Comparison of ENCODE assay signal across 22 cellular contexts in the genomic region with DNA sequence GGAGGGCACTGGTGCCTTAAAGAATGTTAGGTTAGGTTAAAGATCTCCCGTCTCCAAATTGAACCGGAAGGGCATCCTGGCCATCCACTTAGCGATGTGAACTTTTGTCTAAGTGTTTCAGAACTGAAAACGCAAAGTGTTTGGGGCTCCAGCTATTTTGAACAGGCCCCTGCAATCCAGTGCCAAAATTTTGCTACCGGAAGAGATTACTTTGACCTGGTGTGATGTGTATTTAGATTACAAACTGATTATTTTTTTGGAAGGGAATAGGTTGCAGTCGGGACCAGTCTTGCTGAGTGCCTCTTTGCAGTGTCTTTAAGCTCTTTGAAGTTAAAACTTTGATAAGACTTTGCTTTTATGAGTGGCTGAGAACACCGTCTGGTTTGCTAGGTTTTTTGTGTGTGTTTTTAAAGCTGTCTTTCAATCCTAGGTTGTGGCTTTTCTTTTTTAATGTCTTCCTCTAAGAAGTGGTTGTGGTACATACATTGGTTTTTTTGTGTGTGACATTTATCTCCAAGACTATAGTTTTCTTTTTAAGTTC.
DNase-seq lines count a peak whose midpoint lies in the region; ATAC-seq lines count a peak whose summit lies in the region.
"Had no signal": no experiment of that assay in that cellular context is flagged by ENCODE, and none has a peak within 500 bp of the region (broad histone marks: within the 10 kb centered on the region; RNA-seq: fewer than 3 reads in every experiment).

No MANE protein-coding gene starts in this region.

- H3K9me3 Mint-ChIP-seq in activated T-cell treated with anti-CD3 and anti-CD28 coated beads, Interleukin-2, amount 50 U/mL, for 72 hours, result no peaks in the 10 kb centered on the region
- no peaks in the 10 kb centered on the region for H3K9me3 Mint-ChIP-seq in activated naive CD8-positive, alpha-beta T cell treated with anti-CD3 and anti-CD28 coated beads for 36 hours
- no peaks in the 10 kb centered on the region for H3K9me3 Mint-ChIP-seq in naive thymus-derived CD8-positive, alpha-beta T cell

- H3K4me3 Mint-ChIP-seq in activated T-cell treated with anti-CD3 and anti-CD28 coated beads, Interleukin-2, amount 50 U/mL, for 72 hours, result peak overlapping the region; percentile 19 to 24
- peak overlapping the region; percentile 24 for H3K4me3 Mint-ChIP-seq in activated naive CD8-positive, alpha-beta T cell treated with anti-CD3 and anti-CD28 coated beads for 36 hours
- peak overlapping the region in 9 of 10 donors; percentile 52 to 79 (median 63) for H3K4me3 Mint-ChIP-seq in naive thymus-derived CD8-positive, alpha-beta T cell
- H3K4me3 Mint-ChIP-seq: CD14-positive monocyte, GM23338, neural crest cell had no signal

- H3K27ac Mint-ChIP-seq in activated T-cell treated with anti-CD3 and anti-CD28 coated beads, Interleukin-2, amount 50 U/mL, for 72 hours, result no peak overlapping the region
- H3K27ac Mint-ChIP-seq in activated naive CD8-positive, alpha-beta T cell treated with anti-CD3 and anti-CD28 coated beads for 36 hours, result no peak overlapping the region
- peak overlapping the region in 6 of 10 donors; percentile 1 to 70 (median 22) for H3K27ac Mint-ChIP-seq in naive thymus-derived CD8-positive, alpha-beta T cell
- H3K27ac Mint-ChIP-seq: CD14-positive monocyte, GM23338 had no signal

- POLR2A ChIA-PET in naive thymus-derived CD8-positive, alpha-beta T cell (lab: Charles Lee), result interaction anchor here (0.7 to 1.4 kb wide), 2 partner anchors 20 to 39 kb away, joined by 3 read pairs; no protein-coding TSS in a partner anchor

- H3K4me1 Mint-ChIP-seq in activated T-cell treated with anti-CD3 and anti-CD28 coated beads, Interleukin-2, amount 50 U/mL, for 72 hours (ENCODE audit: low read depth), result peaks cover 34% of the 10 kb centered on the region
- H3K4me1 Mint-ChIP-seq in activated naive CD8-positive, alpha-beta T cell treated with anti-CD3 and anti-CD28 coated beads for 36 hours, result peaks cover 18% of the 10 kb centered on the region
- peaks cover 11 to 32% (median 27%) of the 10 kb centered on the region in 4 donors for H3K4me1 Mint-ChIP-seq in naive thymus-derived CD8-positive, alpha-beta T cell
- H3K4me1 Mint-ChIP-seq: GM23338, neural crest cell had no signal

- H3K27me3 Mint-ChIP-seq in activated T-cell treated with anti-CD3 and anti-CD28 coated beads, Interleukin-2, amount 50 U/mL, for 72 hours (ENCODE audit: low read depth), result peaks cover 30% of the 10 kb centered on the region
- peaks cover 46% of the 10 kb centered on the region for H3K27me3 Mint-ChIP-seq in activated naive CD8-positive, alpha-beta T cell treated with anti-CD3 and anti-CD28 coated beads for 36 hours
- peaks cover 11 to 44% (median 22%) of the 10 kb centered on the region in 5 donors for H3K27me3 Mint-ChIP-seq in naive thymus-derived CD8-positive, alpha-beta T cell

- no peak for DNase-seq in activated T-cell treated with anti-CD3 and anti-CD28 coated beads, Interleukin-2, amount 50 U/mL, for 72 hours
- DNase-seq in activated T-cell treated with anti-CD3 and anti-CD28 coated beads, Interleukin-2, amount 50 U/mL, for 1 hour, result no peak
- DNase-seq in Jurkat, Clone E6-1 (ENCODE audit: low read depth, low spot score), result peak; percentile 76
- no peak for DNase-seq in activated naive CD8-positive, alpha-beta T cell treated with anti-CD3 and anti-CD28 coated beads for 36 hours
- peak in 4 of 10 donors; percentile 21 to 81 (median 56) for DNase-seq in naive thymus-derived CD8-positive, alpha-beta T cell
- DNase-seq in AG20443 (ENCODE audit: low spot score) (no peak), NCI-H1417 treated with DMSO at 0.1 percent for 48 hours (lab: John Stamatoyannopoulos, UW) (no peak), hypothalamus (lab: John Stamatoyannopoulos, UW) (no peak)
- DNase-seq: activated gamma-delta T cell; DMS79; effector CD8-positive, alpha-beta T cell; left colon; midbrain; NCI-H1694 treated with DMSO at 0.1 percent for 48 hours; stimulated activated CD4-positive, alpha-beta T cell treated with anti-CD3 and anti-CD28 coated beads, Interleukin-2, amount 100 ng/mL, for 48 hours; stomach; transverse colon had no signal

- H3K36me3 Mint-ChIP-seq in activated T-cell treated with anti-CD3 and anti-CD28 coated beads, Interleukin-2, amount 50 U/mL, for 72 hours (ENCODE audit: insufficient read depth in 2 of 2), result no peaks in the 10 kb centered on the region
- no peaks in the 10 kb centered on the region for H3K36me3 Mint-ChIP-seq in activated naive CD8-positive, alpha-beta T cell treated with anti-CD3 and anti-CD28 coated beads for 36 hours
- no peaks in the 10 kb centered on the region for H3K36me3 Mint-ChIP-seq in naive thymus-derived CD8-positive, alpha-beta T cell
- H3K36me3 Mint-ChIP-seq: CD14-positive monocyte had no signal

- H3K4me3 ChIP-seq in Jurkat, Clone E6-1 (ENCODE audit: low read length), result no peak overlapping the region
- H3K4me3 ChIP-seq: GM23338, K562, smooth muscle cell, stomach, transverse colon had no signal

- ATAC-seq in activated T-cell treated with anti-CD3 and anti-CD28 coated beads, Interleukin-2, amount 50 U/mL, for 72 hours (replicated peaks in 1 of 2), result no peak
- peak; percentile 91 to 92 for ATAC-seq in naive thymus-derived CD8-positive, alpha-beta T cell
- ATAC-seq: GM23338, K562, left colon had no signal

Comparison
In these comparisons a context has a peak if more than half of its experiments do, and no peak if none do; other contexts are left out.
1. ATAC-seq: peak in naive thymus-derived CD8-positive, alpha-beta T cell (2 of 2); none in activated T-cell treated with anti-CD3 and anti-CD28 coated beads, Interleukin-2, amount 50 U/mL, for 72 hours (0 of 2).
2. H3K27ac Mint-ChIP-seq: peak in naive thymus-derived CD8-positive, alpha-beta T cell (6 of 10); none in activated T-cell treated with anti-CD3 and anti-CD28 coated beads, Interleukin-2, amount 50 U/mL, for 72 hours (single experiment) and activated naive CD8-positive, alpha-beta T cell treated with anti-CD3 and anti-CD28 coated beads for 36 hours (single experiment).
3. Peak in every context shown above with its lines, with median percentiles within 50 percentile points of each other: H3K4me3 Mint-ChIP-seq.